ENCODE assay signal across 8 cellular contexts in the genomic region with DNA sequence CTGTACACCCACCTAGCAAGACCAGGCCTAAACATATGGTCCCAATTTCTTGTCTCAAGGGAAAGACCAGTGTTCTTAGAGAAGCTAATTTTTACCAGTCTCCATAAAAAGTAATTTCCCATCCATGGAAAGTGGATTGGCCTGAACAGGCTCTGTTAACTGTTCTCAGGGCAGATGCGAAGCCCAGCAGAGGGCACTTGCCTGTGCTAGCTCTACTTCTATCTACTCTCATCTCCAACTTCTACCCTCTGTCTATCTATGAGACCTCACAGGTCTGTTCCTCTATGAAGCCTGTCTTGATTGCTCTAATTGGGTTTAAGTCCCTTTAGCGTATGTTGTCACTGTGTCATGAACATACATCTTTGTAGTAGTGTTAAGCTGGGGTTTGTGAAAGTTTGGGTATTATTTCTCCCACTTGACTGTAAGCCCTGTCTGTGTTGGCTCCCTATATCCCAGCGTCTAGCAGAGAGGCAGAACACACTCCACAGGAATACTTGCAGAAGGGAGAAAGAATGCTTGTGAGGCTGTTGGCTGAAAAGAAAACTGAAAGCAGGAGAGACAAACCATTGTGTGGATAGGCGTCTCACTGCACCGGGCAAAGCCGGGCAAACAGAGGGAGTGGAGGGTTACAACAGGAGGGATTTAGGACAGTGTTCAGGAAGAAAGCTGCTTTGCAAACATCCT.
A peak's percentile ranks its signal among the peaks of the same experiment; 100 is the strongest.
DNase-seq lines count a peak whose midpoint lies in the region; ATAC-seq and TF ChIP-seq lines count a peak whose summit lies in the region.

No MANE protein-coding gene starts in this region.

- TF ChIP-seq CTCF in dorsolateral prefrontal cortex (IDR thresholded peaks at IDR 0.05 in 54 of 56, conservative IDR thresholded peaks at IDR 0.05 in 2 of 56; ENCODE audit: low read depth in 1 of 56, partially characterized antibody in 56 of 56) = peak in 46 of 56 donors; percentile 8 to 60 (median 36)

- H3K27ac ChIP-seq in dorsolateral prefrontal cortex = peak overlapping the region in 57 of 59 donors; percentile 0 to 88 (median 75)

- no peak for ATAC-seq in stimulated activated naive CD8-positive, alpha-beta T cell treated with anti-CD3 and anti-CD28 coated beads, Interleukin-15, amount 100 ng/mL, for 72 hours
- ATAC-seq in HG03175 (IDR thresholded peaks at IDR 0.05; ENCODE audit: unreplicated experiment) = no peak

- peak; percentile 28 for DNase-seq in 8988T
- DNase-seq in HT1080 (ENCODE audit: low read depth) = peak; percentile 28
- peak in 5 of 10 donors; percentile 15 to 56 (median 43) for DNase-seq in dorsolateral prefrontal cortex
- peak; percentile 37 for DNase-seq in mucosa of gallbladder (ENCODE audit: low spot score)
- DNase-seq in stimulated activated naive CD4-positive, alpha-beta T cell (lab: John Stamatoyannopoulos, UW) = no peak
- no peak for DNase-seq in stimulated activated naive CD8-positive, alpha-beta T cell treated with anti-CD3 and anti-CD28 coated beads, Interleukin-15, amount 100 ng/mL, for 72 hours
- no peak for DNase-seq in epidermal melanocyte (ENCODE audit: insufficient read length, low spot score)

- H3K9me3 Mint-ChIP-seq in stimulated activated naive CD8-positive, alpha-beta T cell treated with anti-CD3 and anti-CD28 coated beads, Interleukin-15, amount 100 ng/mL, for 72 hours = no peaks in the 10 kb centered on the region

- no peak overlapping the region for H3K27ac Mint-ChIP-seq in stimulated activated naive CD8-positive, alpha-beta T cell treated with anti-CD3 and anti-CD28 coated beads, Interleukin-15, amount 100 ng/mL, for 72 hours

- intact Hi-C loops in dorsolateral prefrontal cortex (cut with DNase I) = loop anchor here in 1 of 2 donors (5.0 to 10.0 kb wide), 3 partner anchors 163 to 317 kb away; partner anchors contain the start of gene MAF

- peak overlapping the region in 56 of 59 donors; percentile 4 to 62 (median 38) for H3K4me3 ChIP-seq in dorsolateral prefrontal cortex

- H3K4me1 Mint-ChIP-seq in stimulated activated naive CD8-positive, alpha-beta T cell treated with anti-CD3 and anti-CD28 coated beads, Interleukin-15, amount 100 ng/mL, for 72 hours = peaks cover 14% of the 10 kb centered on the region

- no peak overlapping the region for H3K4me3 Mint-ChIP-seq in stimulated activated naive CD8-positive, alpha-beta T cell treated with anti-CD3 and anti-CD28 coated beads, Interleukin-15, amount 100 ng/mL, for 72 hours

- H3K27me3 Mint-ChIP-seq in stimulated activated naive CD8-positive, alpha-beta T cell treated with anti-CD3 and anti-CD28 coated beads, Interleukin-15, amount 100 ng/mL, for 72 hours = peaks cover 59% of the 10 kb centered on the region

- no peaks in the 10 kb centered on the region for H3K27me3 ChIP-seq in dorsolateral prefrontal cortex

Comparison
In these comparisons a context has a peak if more than half of its experiments do, and no peak if none do; other contexts are left out.
1. DNase-seq: peak in 8988T (single experiment), HT1080 (single experiment) and mucosa of gallbladder (single experiment); none in stimulated activated naive CD4-positive, alpha-beta T cell (0 of 6), stimulated activated naive CD8-positive, alpha-beta T cell treated with anti-CD3 and anti-CD28 coated beads, Interleukin-15, amount 100 ng/mL, for 72 hours (0 of 2) and epidermal melanocyte (single experiment).